23 cellular contexts compared by ENCODE assay signal in the genomic region with DNA sequence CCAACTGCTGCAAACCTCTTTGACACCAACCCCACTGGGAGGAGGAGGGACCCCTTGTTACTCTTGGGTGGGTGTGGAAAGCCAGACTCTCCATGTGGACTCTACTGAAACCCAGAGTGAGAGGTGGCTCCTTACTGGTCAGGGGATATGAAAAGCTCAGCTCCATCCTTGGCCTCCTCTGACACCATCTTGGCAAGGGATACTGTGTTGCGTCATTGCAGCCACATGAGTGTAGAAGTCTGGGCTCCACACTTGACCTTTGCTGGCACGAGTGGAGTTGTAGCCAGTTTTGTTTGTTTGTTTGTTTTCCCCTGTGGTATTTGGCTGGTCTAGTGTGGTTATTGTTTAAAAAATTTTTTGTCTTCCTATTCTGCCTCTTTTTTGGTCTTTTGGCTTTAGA.
DNase-seq lines count a peak whose midpoint lies in the region; ATAC-seq and TF ChIP-seq lines count a peak whose summit lies in the region.
"Had no signal": no experiment of that assay in that cellular context is flagged by ENCODE, and none has a peak within 500 bp of the region (broad histone marks: within the 10 kb centered on the region; RNA-seq: fewer than 3 reads in every experiment).

No MANE protein-coding gene starts in this region.

- H3K36me3 Mint-ChIP-seq in stimulated activated memory B cell treated with anti-CD40 and anti-IgM and Interleukin-4, amounts not matched to agents 10 μg/mL and 1 μg/mL and 100 μg/mL, for 72 hours, result no peaks in the 10 kb centered on the region
- H3K36me3 Mint-ChIP-seq: CD14-positive monocyte had no signal

- intact Hi-C loops in Right ventricle myocardium inferior (cut with DNase I), result no loop called here
- intact Hi-C loops in cardiac septum (cut with DNase I), result no loop called here
- intact Hi-C loops in upper lobe of right lung (cut with DNase I), result no loop called here

- H3K27me3 ChIP-seq in upper lobe of right lung, result no peaks in the 10 kb centered on the region
- H3K27me3 ChIP-seq: foreskin keratinocyte, spleen, tibial artery had no signal

- H3K9me3 Mint-ChIP-seq in stimulated activated memory B cell treated with anti-CD40 and anti-IgM and Interleukin-4, amounts not matched to agents 10 μg/mL and 1 μg/mL and 100 μg/mL, for 72 hours, result no peaks in the 10 kb centered on the region
- H3K9me3 Mint-ChIP-seq: activated naive CD8-positive, alpha-beta T cell treated with anti-CD3 and anti-CD28 coated beads, Interleukin-2, amount 50 U/mL, for 24 hours; activated T-helper 17 cell treated with anti-CD3 and anti-CD28 coated beads, Interleukin-2, amount 50 U/mL, for 72 hours; central memory CD8-positive, alpha-beta T cell; effector memory CD8-positive, alpha-beta T cell had no signal

- no peaks in the 10 kb centered on the region for H3K4me1 ChIP-seq in upper lobe of right lung
- H3K4me1 ChIP-seq: foreskin keratinocyte, spleen, tibial artery had no signal

- peaks cover 16% of the 10 kb centered on the region for H3K27me3 Mint-ChIP-seq in stimulated activated memory B cell treated with anti-CD40 and anti-IgM and Interleukin-4, amounts not matched to agents 10 μg/mL and 1 μg/mL and 100 μg/mL, for 72 hours
- H3K27me3 Mint-ChIP-seq: activated naive CD8-positive, alpha-beta T cell treated with anti-CD3 and anti-CD28 coated beads, Interleukin-2, amount 50 U/mL, for 24 hours had no signal

- no peaks in the 10 kb centered on the region for H3K4me1 Mint-ChIP-seq in stimulated activated memory B cell treated with anti-CD40 and anti-IgM and Interleukin-4, amounts not matched to agents 10 μg/mL and 1 μg/mL and 100 μg/mL, for 72 hours
- H3K4me1 Mint-ChIP-seq: activated naive CD8-positive, alpha-beta T cell treated with anti-CD3 and anti-CD28 coated beads, Interleukin-2, amount 50 U/mL, for 24 hours; activated T-helper 17 cell treated with anti-CD3 and anti-CD28 coated beads, Interleukin-2, amount 50 U/mL, for 72 hours; CD14-positive monocyte; central memory CD8-positive, alpha-beta T cell had no signal

- peak; percentile 78 for DNase-seq in Right ventricle myocardium inferior (ENCODE audit: missing footprints)
- DNase-seq in cardiac septum (ENCODE audit: low spot score), result no peak
- peak; percentile 16 for DNase-seq in fibroblast of the conjunctiva (ENCODE audit: low read depth)
- peak; percentile 77 for DNase-seq in medulla oblongata (ENCODE audit: extremely low spot score)
- DNase-seq in upper lobe of right lung, result peak; percentile 61
- DNase-seq in A172 (ENCODE audit: low spot score), result no peak
- no peak for DNase-seq in SIG-M5 treated with dmso at 0.1 percent for 504 hours (lab: John Stamatoyannopoulos, UW; ENCODE audit: unreplicated experiment)
- DNase-seq: 8988T; activated naive CD8-positive, alpha-beta T cell treated with anti-CD3 and anti-CD28 coated beads, Interleukin-2, amount 50 U/mL, for 24 hours; DMS 273 treated with DMSO at 0.1 percent for 48 hours; effector memory CD8-positive, alpha-beta T cell; GF-D8; NCI-H774; PC-9; spleen; T1000 had no signal

- H3K36me3 ChIP-seq in upper lobe of right lung, result no peaks in the 10 kb centered on the region
- H3K36me3 ChIP-seq: spleen, tibial artery had no signal

- TF ChIP-seq CTCF in upper lobe of right lung (IDR thresholded peaks at IDR 0.05), result no peak

- ATAC-seq in Right ventricle myocardium inferior (peak; percentile 70), upper lobe of right lung (peak; percentile 51)
- ATAC-seq in stimulated activated memory B cell treated with anti-CD40 and anti-IgM and Interleukin-4, amounts not matched to agents 10 μg/mL and 1 μg/mL and 100 μg/mL, for 72 hours, result no peak
- ATAC-seq: activated naive CD8-positive, alpha-beta T cell treated with anti-CD3 and anti-CD28 coated beads, Interleukin-2, amount 50 U/mL, for 24 hours; activated T-helper 17 cell treated with anti-CD3 and anti-CD28 coated beads, Interleukin-2, amount 50 U/mL, for 72 hours; effector memory CD8-positive, alpha-beta T cell had no signal

- H3K4me3 ChIP-seq in upper lobe of right lung, result no peak overlapping the region
- H3K4me3 ChIP-seq: PC-9, spleen, tibial artery had no signal

- no peak overlapping the region for H3K27ac Mint-ChIP-seq in stimulated activated memory B cell treated with anti-CD40 and anti-IgM and Interleukin-4, amounts not matched to agents 10 μg/mL and 1 μg/mL and 100 μg/mL, for 72 hours
- H3K27ac Mint-ChIP-seq: activated naive CD8-positive, alpha-beta T cell treated with anti-CD3 and anti-CD28 coated beads, Interleukin-2, amount 50 U/mL, for 24 hours; activated T-helper 17 cell treated with anti-CD3 and anti-CD28 coated beads, Interleukin-2, amount 50 U/mL, for 72 hours; CD14-positive monocyte; effector memory CD8-positive, alpha-beta T cell had no signal

- no peaks in the 10 kb centered on the region for H3K9me3 ChIP-seq in upper lobe of right lung
- H3K9me3 ChIP-seq: spleen, tibial artery had no signal

- H3K4me3 Mint-ChIP-seq in stimulated activated memory B cell treated with anti-CD40 and anti-IgM and Interleukin-4, amounts not matched to agents 10 μg/mL and 1 μg/mL and 100 μg/mL, for 72 hours, result no peak overlapping the region
- H3K4me3 Mint-ChIP-seq: activated naive CD8-positive, alpha-beta T cell treated with anti-CD3 and anti-CD28 coated beads, Interleukin-2, amount 50 U/mL, for 24 hours; activated T-helper 17 cell treated with anti-CD3 and anti-CD28 coated beads, Interleukin-2, amount 50 U/mL, for 72 hours; CD14-positive monocyte; central memory CD8-positive, alpha-beta T cell; effector memory CD8-positive, alpha-beta T cell had no signal

- no peak overlapping the region for H3K27ac ChIP-seq in upper lobe of right lung
- H3K27ac ChIP-seq: foreskin keratinocyte, parathyroid adenoma, PC-9, spleen, tibial artery had no signal

Comparison
In these comparisons a context has a peak if more than half of its experiments do, and no peak if none do; other contexts are left out.
1. DNase-seq: peak in Right ventricle myocardium inferior (single experiment), fibroblast of the conjunctiva (single experiment), medulla oblongata (single experiment) and upper lobe of right lung (single experiment); none in cardiac septum (single experiment), A172 (single experiment) and SIG-M5 treated with dmso at 0.1 percent for 504 hours (single experiment).